Comparison of ENCODE assay signal across 9 cellular contexts in genomic region chr10:86711957-86712708, GRCh38. TPM values are rescaled to one million over a fixed set of nuclear protein-coding genes. Genes with fewer than 3 reads are reported as not detected.
DNase-seq lines count a peak whose midpoint lies in the region; ATAC-seq and TF ChIP-seq lines count a peak whose summit lies in the region.
"Had no signal": no experiment of that assay in that cellular context is flagged by ENCODE, and none has a peak within 500 bp of the region (broad histone marks: within the 10 kb centered on the region; RNA-seq: fewer than 3 reads in every experiment).

No MANE protein-coding gene starts in this region.

- no peaks in the 10 kb centered on the region for H3K9me3 ChIP-seq in hepatocyte (ENCODE audit: low read depth)

- H3K9me3 Mint-ChIP-seq in activated naive CD8-positive, alpha-beta T cell treated with anti-CD3 and anti-CD28 coated beads, Interleukin-2, amount 10 ng/mL, durations not matched to agents 7 days and 5 days, result no peaks in the 10 kb centered on the region

- peak overlapping the region; percentile 100 for H3K27ac ChIP-seq in hepatocyte

- H3K36me3 ChIP-seq in hepatocyte (replicated peaks; ENCODE audit: insufficient read depth, low read depth), result no peaks in the 10 kb centered on the region

- peaks cover 12% of the 10 kb centered on the region for H3K4me1 Mint-ChIP-seq in activated naive CD8-positive, alpha-beta T cell treated with anti-CD3 and anti-CD28 coated beads, Interleukin-2, amount 10 ng/mL, durations not matched to agents 7 days and 5 days

- H3K4me3 Mint-ChIP-seq in activated naive CD8-positive, alpha-beta T cell treated with anti-CD3 and anti-CD28 coated beads, Interleukin-2, amount 10 ng/mL, durations not matched to agents 7 days and 5 days, result peak overlapping the region; percentile 86

- POLR2A ChIA-PET in activated naive CD8-positive, alpha-beta T cell treated with anti-CD3 and anti-CD28 coated beads, Interleukin-2, amount 10 ng/mL, durations not matched to agents 7 days and 5 days (lab: Charles Lee), result interaction anchor here (0.6 to 2.1 kb wide), 7 partner anchors 9 to 316 kb away, joined by 3 to 11 read pairs (median 5); partner anchors contain the start of gene BMPR1A

- H2AFZ ChIP-seq in hepatocyte, result peak overlapping the region; percentile 96

- peak overlapping the region; percentile 81 for H3K4me3 ChIP-seq in GM12875 (ENCODE audit: low read depth, low read length)
- H3K4me3 ChIP-seq in NB4 (ENCODE audit: low read depth, low read length), result peak overlapping the region; percentile 64
- H3K4me3 ChIP-seq in hepatocyte, result peak overlapping the region; percentile 83

- H3K27me3 Mint-ChIP-seq in activated naive CD8-positive, alpha-beta T cell treated with anti-CD3 and anti-CD28 coated beads, Interleukin-2, amount 10 ng/mL, durations not matched to agents 7 days and 5 days, result no peaks in the 10 kb centered on the region

- H3K27me3 ChIP-seq in hepatocyte, result no peaks in the 10 kb centered on the region

- WGBS in hepatocyte (ENCODE audit: low lambda C conversion rate, missing lambda C conversion rate), result 16% methylated on average over 31 of the region's 32 CpGs

- no peaks in the 10 kb centered on the region for H4K20me1 ChIP-seq in hepatocyte (ENCODE audit: insufficient read depth, poor library complexity, severe bottlenecking)

- peaks cover 10% of the 10 kb centered on the region for H3K4me1 ChIP-seq in hepatocyte (ENCODE audit: insufficient read depth)

- ATAC-seq in HG02588 (IDR thresholded peaks at IDR 0.05; ENCODE audit: unreplicated experiment) (peak; percentile 17), sciatic nerve (peak; percentile 20)
- ATAC-seq in activated naive CD8-positive, alpha-beta T cell treated with anti-CD3 and anti-CD28 coated beads, Interleukin-2, amount 10 ng/mL, durations not matched to agents 7 days and 5 days (ENCODE audit: low read depth), result peak; percentile 11

- H3K27ac Mint-ChIP-seq in activated naive CD8-positive, alpha-beta T cell treated with anti-CD3 and anti-CD28 coated beads, Interleukin-2, amount 10 ng/mL, durations not matched to agents 7 days and 5 days, result peak overlapping the region; percentile 78

- no peaks in the 10 kb centered on the region for H3K9me2 ChIP-seq in hepatocyte (replicated peaks; ENCODE audit: insufficient read depth)

- DNase-seq in AG08395 (ENCODE audit: low spot score) (peak; percentile 46), NB4 (ENCODE audit: low read depth) (peak; percentile 68), hepatocyte (ENCODE audit: low spot score) (no peak), sciatic nerve (ENCODE audit: low spot score) (peak; percentile 70), NCI-H2029 treated with DMSO at 0.1 percent for 48 hours (lab: John Stamatoyannopoulos, UW) (no peak)
- DNase-seq in activated naive CD8-positive, alpha-beta T cell treated with anti-CD3 and anti-CD28 coated beads, Interleukin-2, amount 10 ng/mL, durations not matched to agents 7 days and 5 days, result peak; percentile 69

- peaks cover 4% of the 10 kb centered on the region for H3K79me2 ChIP-seq in hepatocyte

- no peaks in the 10 kb centered on the region for H3K36me3 Mint-ChIP-seq in activated naive CD8-positive, alpha-beta T cell treated with anti-CD3 and anti-CD28 coated beads, Interleukin-2, amount 10 ng/mL, durations not matched to agents 7 days and 5 days

- no peak for TF ChIP-seq CTCF in GM12875 (IDR thresholded peaks at IDR 0.05; ENCODE audit: borderline replicate concordance, insufficient read depth, low read depth, low read length)
- no peak for TF ChIP-seq CTCF in NB4 (IDR thresholded peaks at IDR 0.05; ENCODE audit: low read depth, low read length)
- no peak for TF ChIP-seq CTCF in hepatocyte (IDR thresholded peaks at IDR 0.05; ENCODE audit: poor library complexity)

- intact Hi-C loops in sciatic nerve (cut with DNase I), result no loop called here

- no peak for TF ChIP-seq POLR2A in NB4 (IDR thresholded peaks at IDR 0.05; ENCODE audit: extremely low read depth, insufficient read length)

- peak overlapping the region; percentile 95 for H3K4me2 ChIP-seq in hepatocyte

RNA-seq across cellular contexts. Expression of gene LDB3, which starts 43.8 kb away (rescaled TPM):
- not detected for total RNA-seq in activated naive CD8-positive, alpha-beta T cell treated with anti-CD3 and anti-CD28 coated beads, Interleukin-2, amount 10 ng/mL, durations not matched to agents 7 days and 5 days
- total RNA-seq in hepatocyte (0.12 TPM in 1 of 2 replicates, not detected in the other), sciatic nerve (4.9 TPM)
- polyA plus RNA-seq in hepatocyte, result 0.31 and 0.43 TPM in 2 replicates
- total RNA-seq: T-helper 1 cell treated with Interleukin-12 subunit alpha and Interleukin-12 subunit beta and Interleukin-4 antibody, amounts not matched to agents 30 ng/mL and 1 ng/mL, for 36 hours had no signal

RNA-seq across cellular contexts. Expression of gene BMPR1A, which starts 44.3 kb away (rescaled TPM):
- 10 to 100 TPM; 13.3 to 15.0 TPM for total RNA-seq in activated naive CD8-positive, alpha-beta T cell treated with anti-CD3 and anti-CD28 coated beads, Interleukin-2, amount 10 ng/mL, durations not matched to agents 7 days and 5 days
- total RNA-seq in hepatocyte, result 58.0 and 58.7 TPM in 2 replicates
- polyA plus RNA-seq in hepatocyte, result 13.9 and 25.1 TPM in 2 replicates
- total RNA-seq in sciatic nerve, result 76.0 TPM

RNA-seq across cellular contexts. Expression of gene OPN4, which starts 57.8 kb away (rescaled TPM):
- total RNA-seq in activated naive CD8-positive, alpha-beta T cell treated with anti-CD3 and anti-CD28 coated beads, Interleukin-2, amount 10 ng/mL, durations not matched to agents 7 days and 5 days, result not detected
- total RNA-seq in hepatocyte (not detected in 2 replicates), sciatic nerve (0.18 TPM)
- not detected in 2 replicates for polyA plus RNA-seq in hepatocyte
- total RNA-seq: T-helper 1 cell treated with Interleukin-12 subunit alpha and Interleukin-12 subunit beta and Interleukin-4 antibody, amounts not matched to agents 30 ng/mL and 1 ng/mL, for 36 hours had no signal

Comparison
In these comparisons a context has a peak if more than half of its experiments do, and no peak if none do; other contexts are left out.
1. DNase-seq: peak in AG08395 (single experiment), NB4 (single experiment), activated naive CD8-positive, alpha-beta T cell treated with anti-CD3 and anti-CD28 coated beads, Interleukin-2, amount 10 ng/mL, durations not matched to agents 7 days and 5 days (single experiment) and sciatic nerve (single experiment); none in hepatocyte (single experiment) and NCI-H2029 treated with DMSO at 0.1 percent for 48 hours (single experiment).
2. Peak in every context shown above with its lines, with median percentiles within 50 percentile points of each other: H3K4me3 ChIP-seq and ATAC-seq.